27 cellular contexts compared by ENCODE assay signal in genomic region chr5:170414786-170415185, GRCh38. TPM values are rescaled to one million over a fixed set of nuclear protein-coding genes. Genes with fewer than 3 reads are reported as not detected.
DNase-seq lines count a peak whose midpoint lies in the region; ATAC-seq, FAIRE-seq and TF ChIP-seq lines count a peak whose summit lies in the region.
"Had no signal": no experiment of that assay in that cellular context is flagged by ENCODE, and none has a peak within 500 bp of the region (broad histone marks: within the 10 kb centered on the region; RNA-seq: fewer than 3 reads in every experiment).

No MANE protein-coding gene starts in this region.

- no peak for TF ChIP-seq RAD21 in K562 (CRISPR knock-in tag; conservative IDR thresholded peaks at IDR 0.05 in 1 of 2, IDR thresholded peaks at IDR 0.05 in 1 of 2)

- POLR2A ChIA-PET in activated CD4-positive, alpha-beta T cell treated with anti-CD3 and anti-CD28 coated beads for 36 hours (lab: Charles Lee) = no interaction called here
- POLR2A ChIA-PET in CD4-positive, alpha-beta memory T cell (lab: Charles Lee; ENCODE audit: partially characterized antibody) = no interaction called here
- POLR2A ChIA-PET in K562 (lab: Yijun Ruan, JAX) = no interaction called here
- POLR2A ChIA-PET in naive thymus-derived CD8-positive, alpha-beta T cell (lab: Charles Lee) = interaction anchor here (1.0 kb wide), 1 partner anchor 8 kb away, joined by 4 read pairs; no protein-coding TSS in a partner anchor

- no TSS peak for BruUV-seq in K562 (replicated peaks; lab: Mats Ljungman, UMichigan)

- no peaks in the 10 kb centered on the region for H3K79me2 ChIP-seq in K562 (ENCODE audit: control insufficient read depth, insufficient read depth, low read length)

- H3K9me3 Mint-ChIP-seq in activated CD4-positive, alpha-beta T cell treated with anti-CD3 and anti-CD28 coated beads, Interleukin-2, amount 10 ng/mL, durations not matched to agents 24 days and 14 days = no peaks in the 10 kb centered on the region
- H3K9me3 Mint-ChIP-seq in activated CD4-positive, alpha-beta T cell treated with anti-CD3 and anti-CD28 coated beads for 36 hours (ENCODE audit: low read depth) = no peaks in the 10 kb centered on the region
- no peaks in the 10 kb centered on the region for H3K9me3 Mint-ChIP-seq in CD4-positive, alpha-beta memory T cell
- H3K9me3 Mint-ChIP-seq in naive thymus-derived CD8-positive, alpha-beta T cell = no peaks in the 10 kb centered on the region
- H3K9me3 Mint-ChIP-seq: CD8-positive, alpha-beta memory T cell; GM23338; H9; HFFc6 had no signal

- peak overlapping the region; percentile 7 for H3K27ac Mint-ChIP-seq in activated CD4-positive, alpha-beta T cell treated with anti-CD3 and anti-CD28 coated beads, Interleukin-2, amount 10 ng/mL, durations not matched to agents 24 days and 14 days
- no peak overlapping the region for H3K27ac Mint-ChIP-seq in activated CD4-positive, alpha-beta T cell treated with anti-CD3 and anti-CD28 coated beads for 36 hours
- peak overlapping the region in 4 of 7 donors; percentile 0 to 23 (median 10) for H3K27ac Mint-ChIP-seq in CD4-positive, alpha-beta memory T cell
- peak overlapping the region in 7 of 10 donors; percentile 7 to 67 (median 35) for H3K27ac Mint-ChIP-seq in naive thymus-derived CD8-positive, alpha-beta T cell
- H3K27ac Mint-ChIP-seq: B cell, GM23338, H9, HFFc6 had no signal

- WGBS in K562 (ENCODE audit: insufficient coverage, low coverage, missing lambda C conversion rate) = 4% methylated on average over 6 of the region's 6 CpGs

- H3K27me3 ChIP-seq in CD4-positive, alpha-beta memory T cell (ENCODE audit: insufficient read depth, low read length) = no peaks in the 10 kb centered on the region
- 0 out of 5 replicates have a peak, but pooled peaks cover 0 to 8% of the 10 kb centered on the region in 2 experiments for H3K27me3 ChIP-seq in K562 (ENCODE audit: control insufficient read depth in 2 of 2, insufficient read depth in 2 of 2, low read length in 2 of 2)
- H3K27me3 ChIP-seq: BLaER1 had no signal

- H4K20me1 ChIP-seq in K562 (replicated peaks; ENCODE audit: control insufficient read depth, insufficient read depth, low read length) = no peaks in the 10 kb centered on the region
- H4K20me1 ChIP-seq: BLaER1 had no signal

- no peak for TF ChIP-seq EP300 in K562 (IDR thresholded peaks at IDR 0.05; ENCODE audit: low read length)

- H3K36me3 ChIP-seq in CD4-positive, alpha-beta memory T cell (ENCODE audit: insufficient read depth, low read length) = no peaks in the 10 kb centered on the region
- H3K36me3 ChIP-seq in K562 (ENCODE audit: control insufficient read depth, insufficient read depth, low read length) = no peaks in the 10 kb centered on the region
- H3K36me3 ChIP-seq: BLaER1 had no signal

- H3K27me3 Mint-ChIP-seq in activated CD4-positive, alpha-beta T cell treated with anti-CD3 and anti-CD28 coated beads, Interleukin-2, amount 10 ng/mL, durations not matched to agents 24 days and 14 days = peaks cover 11% of the 10 kb centered on the region
- no peaks in the 10 kb centered on the region for H3K27me3 Mint-ChIP-seq in activated CD4-positive, alpha-beta T cell treated with anti-CD3 and anti-CD28 coated beads for 36 hours
- peaks cover 0 to 2% of the 10 kb centered on the region in 2 donors for H3K27me3 Mint-ChIP-seq in CD4-positive, alpha-beta memory T cell
- H3K27me3 Mint-ChIP-seq in naive thymus-derived CD8-positive, alpha-beta T cell = no peaks in the 10 kb centered on the region

- H3K27ac ChIP-seq in CD4-positive, alpha-beta memory T cell (ENCODE audit: low read depth, low read length) = no peak overlapping the region
- no peak overlapping the region for H3K27ac ChIP-seq in K562 (ENCODE audit: extremely low read depth, low read depth, low read length)
- H3K27ac ChIP-seq: 22Rv1, BLaER1, C4-2B had no signal

- H3K36me3 Mint-ChIP-seq in activated CD4-positive, alpha-beta T cell treated with anti-CD3 and anti-CD28 coated beads, Interleukin-2, amount 10 ng/mL, durations not matched to agents 24 days and 14 days (ENCODE audit: low read depth) = no peaks in the 10 kb centered on the region
- H3K36me3 Mint-ChIP-seq in activated CD4-positive, alpha-beta T cell treated with anti-CD3 and anti-CD28 coated beads for 36 hours (ENCODE audit: low read depth) = no peaks in the 10 kb centered on the region
- no peaks in the 10 kb centered on the region for H3K36me3 Mint-ChIP-seq in CD4-positive, alpha-beta memory T cell
- H3K36me3 Mint-ChIP-seq in naive thymus-derived CD8-positive, alpha-beta T cell = no peaks in the 10 kb centered on the region
- H3K36me3 Mint-ChIP-seq: CD8-positive, alpha-beta memory T cell had no signal

- in situ Hi-C loops in K562 (cut with MboI) = loop anchor here (5.0 to 10.0 kb wide), 2 partner anchors 187 to 320 kb away; no protein-coding TSS in a partner anchor

- no peak overlapping the region for H2AFZ ChIP-seq in K562 (ENCODE audit: low read depth, low read length)
- H2AFZ ChIP-seq: GM23338 had no signal

- H3K9me3 ChIP-seq in CD4-positive, alpha-beta memory T cell (ENCODE audit: control insufficient read depth in 1 of 2, low read length in 2 of 2) = no peaks in the 10 kb centered on the region
- H3K9me3 ChIP-seq in K562 (replicated peaks; ENCODE audit: control insufficient read depth, insufficient read depth, low read depth, low read length) = no peaks in the 10 kb centered on the region
- H3K9me3 ChIP-seq: BLaER1 had no signal

- H3K9ac ChIP-seq in K562 (ENCODE audit: insufficient read depth in 1 of 2, low read depth in 2 of 2, low read length in 2 of 2) = no peak overlapping the region
- H3K9ac ChIP-seq: BLaER1 had no signal

- no peak for TF ChIP-seq CTCF in K562 (IDR thresholded peaks at IDR 0.05 in 2 of 3, conservative IDR thresholded peaks at IDR 0.05 in 1 of 3; ENCODE audit: insufficient read depth in 2 of 3, low read depth in 1 of 3, low read length in 3 of 3)

- no peaks in the 10 kb centered on the region for H3K9me1 ChIP-seq in K562 (ENCODE audit: control insufficient read depth, insufficient read depth, low read length)

- no peak for ATAC-seq in activated CD4-positive, alpha-beta T cell treated with anti-CD3 and anti-CD28 coated beads for 36 hours
- ATAC-seq in K562 (no peak), HG03460 (IDR thresholded peaks at IDR 0.05; ENCODE audit: unreplicated experiment) (no peak)
- ATAC-seq in naive thymus-derived CD8-positive, alpha-beta T cell = no peak
- ATAC-seq: GM12878, GM23338, HCT116 had no signal

- CTCF ChIA-PET in activated CD4-positive, alpha-beta T cell treated with anti-CD3 and anti-CD28 coated beads for 36 hours (lab: Charles Lee) = interaction anchor here (0.8 to 1.6 kb wide), 3 partner anchors 14 to 186 kb away, joined by 3 to 5 read pairs (median 4); no protein-coding TSS in a partner anchor
- CTCF ChIA-PET in CD4-positive, alpha-beta memory T cell (lab: Charles Lee; ENCODE audit: partially characterized antibody) = interaction anchor here (0.9 to 1.6 kb wide), 4 partner anchors 9 to 74 kb away, joined by 3 to 4 read pairs (median 3); no protein-coding TSS in a partner anchor
- CTCF ChIA-PET in K562 (lab: Yijun Ruan, JAX; ENCODE audit: low intra/inter-chr PET ratio) = no interaction called here

- H3K4me3 Mint-ChIP-seq in activated CD4-positive, alpha-beta T cell treated with anti-CD3 and anti-CD28 coated beads, Interleukin-2, amount 10 ng/mL, durations not matched to agents 24 days and 14 days = no peak overlapping the region
- no peak overlapping the region for H3K4me3 Mint-ChIP-seq in activated CD4-positive, alpha-beta T cell treated with anti-CD3 and anti-CD28 coated beads for 36 hours
- H3K4me3 Mint-ChIP-seq in CD4-positive, alpha-beta memory T cell = no peak overlapping the region
- no peak overlapping the region for H3K4me3 Mint-ChIP-seq in naive thymus-derived CD8-positive, alpha-beta T cell
- H3K4me3 Mint-ChIP-seq: B cell; CD8-positive, alpha-beta memory T cell; GM23338; H9; HFFc6 had no signal

- H3K4me2 ChIP-seq in K562 (ENCODE audit: insufficient read depth, low read length) = no peak overlapping the region
- H3K4me2 ChIP-seq: GM23338 had no signal

- peaks cover 24% of the 10 kb centered on the region for H3K4me1 ChIP-seq in CD4-positive, alpha-beta memory T cell (ENCODE audit: insufficient read depth, low read length)
- no peaks in the 10 kb centered on the region for H3K4me1 ChIP-seq in K562 (replicated peaks in 1 of 2; ENCODE audit: control insufficient read depth in 2 of 2, insufficient read depth in 2 of 2, low read length in 2 of 2)

- FAIRE-seq in K562 (lab: Jason Lieb, UNC) = no peak
- FAIRE-seq: A204.1, D721Med, GM12878, GM18507 had no signal

- H3K4me1 Mint-ChIP-seq in activated CD4-positive, alpha-beta T cell treated with anti-CD3 and anti-CD28 coated beads, Interleukin-2, amount 10 ng/mL, durations not matched to agents 24 days and 14 days = peaks cover 5% of the 10 kb centered on the region
- H3K4me1 Mint-ChIP-seq in activated CD4-positive, alpha-beta T cell treated with anti-CD3 and anti-CD28 coated beads for 36 hours = peaks cover 11% of the 10 kb centered on the region
- H3K4me1 Mint-ChIP-seq in CD4-positive, alpha-beta memory T cell = peaks cover 16 to 40% (median 26%) of the 10 kb centered on the region in 4 donors
- H3K4me1 Mint-ChIP-seq in naive thymus-derived CD8-positive, alpha-beta T cell = peaks cover 18 to 22% (median 20%) of the 10 kb centered on the region in 4 donors
- H3K4me1 Mint-ChIP-seq: B cell had no signal

- H3K4me3 ChIP-seq in CD4-positive, alpha-beta memory T cell (ENCODE audit: low read length in 2 of 2) = no peak overlapping the region
- H3K4me3 ChIP-seq in K562 = no peak overlapping the region
- H3K4me3 ChIP-seq: BLaER1, GM12878, GM23338 had no signal

- no peak for TF ChIP-seq POLR2A in K562 (conservative IDR thresholded peaks at IDR 0.05)

- no peak for DNase-seq in activated CD4-positive, alpha-beta T cell treated with anti-CD3 and anti-CD28 coated beads, Interleukin-2, amount 10 ng/mL, durations not matched to agents 24 days and 14 days
- no peak for DNase-seq in activated CD4-positive, alpha-beta T cell treated with anti-CD3 and anti-CD28 coated beads for 36 hours
- no peak for DNase-seq in CD4-positive, alpha-beta memory T cell
- no peak for DNase-seq in K562 (ENCODE audit: extremely low read depth in 1 of 4, low spot score in 3 of 4)
- no peak for DNase-seq in naive thymus-derived CD8-positive, alpha-beta T cell
- DNase-seq in NCI-H187 (lab: John Stamatoyannopoulos, UW) = no peak
- no peak for DNase-seq in NCI-H2171 (lab: John Stamatoyannopoulos, UW)
- DNase-seq: CD8-positive, alpha-beta memory T cell; DMS 273 treated with DMSO at 0.1 percent for 48 hours; DMS79; EL; GDM1; H9; HFFc6 had no signal

- intact Hi-C loops in activated CD4-positive, alpha-beta T cell treated with anti-CD3 and anti-CD28 coated beads, Interleukin-2, amount 10 ng/mL, durations not matched to agents 24 days and 14 days (cut with micrococcal nuclease) = loop anchor here (5.0 kb wide), 1 partner anchor 62 kb away; no protein-coding TSS in a partner anchor
- intact Hi-C loops in activated CD4-positive, alpha-beta T cell treated with anti-CD3 and anti-CD28 coated beads for 36 hours (cut with DNase I, micrococcal nuclease) = no loop called here
- intact Hi-C loops in CD4-positive, alpha-beta memory T cell (cut with micrococcal nuclease) = no loop called here
- intact Hi-C loops in K562 (cut with micrococcal nuclease) = loop anchor here (5.0 kb wide), 1 partner anchor 57 kb away; no protein-coding TSS in a partner anchor

RNA-seq across cellular contexts. Expression of gene KCNMB1, which starts 25.6 kb away (rescaled TPM):
- total RNA-seq in activated CD4-positive, alpha-beta T cell treated with anti-CD3 and anti-CD28 coated beads, Interleukin-2, amount 10 ng/mL, durations not matched to agents 24 days and 14 days = 0.07 TPM in 1 of 2 replicates, not detected in the other
- not detected for total RNA-seq in activated CD4-positive, alpha-beta T cell treated with anti-CD3 and anti-CD28 coated beads for 36 hours
- not detected for total RNA-seq in CD4-positive, alpha-beta memory T cell
- not detected for polyA plus RNA-seq in CD4-positive, alpha-beta memory T cell
- not detected in 2 replicates for total RNA-seq in K562 (2011; cell fraction: chromatin; rRNA removed; ENCODE audit: low replicate concordance)
- not detected in 2 replicates for total RNA-seq in K562 (2011; cell fraction: nucleolus; rRNA removed)
- total RNA-seq in K562 (2011; cell fraction: nucleoplasm; rRNA removed) = not detected in 2 replicates
- not detected in 2 replicates for total RNA-seq in K562 (2014; rRNA removed)
- total RNA-seq in K562 (2014; rRNA removed; fragmentation: Illumina TruSeq; extraction: Trizol) = not detected in 2 replicates
- total RNA-seq in K562 (2015; rRNA removed; fragmentation: Illumina TruSeq; extraction: Trizol) = not detected in 2 replicates
- total RNA-seq in K562 (2021) = not detected in 2 replicates
- not detected in 2 replicates for polyA plus RNA-seq in K562 (2011; rRNA removed)
- not detected in 2 replicates for polyA plus RNA-seq in K562 (2011; cell fraction: cytosol; rRNA removed)
- polyA plus RNA-seq in K562 (2011; cell fraction: nucleus; rRNA removed) = not detected in 2 replicates
- polyA plus RNA-seq in K562 (2012) = not detected in 2 replicates
- not detected in 2 replicates for polyA plus RNA-seq in K562 (2014; fragmentation: Illumina TruSeq; extraction: Trizol)
- not detected for polyA plus RNA-seq in K562 (2014; fragmentation: Nextera tagmentation; extraction: Ambion mirVana)
- polyA plus RNA-seq in K562 (2014; rRNA removed) = not detected in 2 replicates
- polyA minus RNA-seq in K562 (2011; rRNA and poly(A)+ RNA removed) = not detected in 2 replicates
- not detected in 2 replicates for polyA minus RNA-seq in K562 (2011; cell fraction: cytosol; rRNA and poly(A)+ RNA removed)
- polyA minus RNA-seq in K562 (2011; cell fraction: nucleus; rRNA and poly(A)+ RNA removed) = not detected in 2 replicates
- total RNA-seq in naive thymus-derived CD8-positive, alpha-beta T cell = not detected
- under 1 TPM in 1 of 3 donors, not detected in 2; 0.06 TPM for polyA plus RNA-seq in naive thymus-derived CD8-positive, alpha-beta T cell
- total RNA-seq: B cell; CD8-positive, alpha-beta memory T cell; H4; HFFc6 had no signal
- polyA plus RNA-seq: AG04450; CD8-positive, alpha-beta memory T cell had no signal

Comparison
In these comparisons a context has a peak if more than half of its experiments do, and no peak if none do; other contexts are left out.
1. intact Hi-C loops: an anchor here in activated CD4-positive, alpha-beta T cell treated with anti-CD3 and anti-CD28 coated beads, Interleukin-2, amount 10 ng/mL, durations not matched to agents 24 days and 14 days (5.0 kb wide) and K562 (5.0 kb wide); none called in activated CD4-positive, alpha-beta T cell treated with anti-CD3 and anti-CD28 coated beads for 36 hours and CD4-positive, alpha-beta memory T cell.